ENCODE assay signal across 8 cellular contexts in genomic region chr19:9934132-9934950, GRCh38. TPM values are rescaled to one million over a fixed set of nuclear protein-coding genes. Genes with fewer than 3 reads are reported as not detected.
DNase-seq lines count a peak whose midpoint lies in the region; ATAC-seq and TF ChIP-seq lines count a peak whose summit lies in the region.

No MANE protein-coding gene starts in this region.

- TF ChIP-seq CTCF in AG10803 (conservative IDR thresholded peaks at IDR 0.05; ENCODE audit: low read length) (peak; percentile 85), GM20000 (IDR thresholded peaks at IDR 0.05; ENCODE audit: extremely low read depth, missing control alignments) (peak; percentile 86)

- no peak overlapping the region for H3K4me3 ChIP-seq in AG10803 (ENCODE audit: low read length)

- ATAC-seq in GM19452 (IDR thresholded peaks at IDR 0.05; ENCODE audit: unreplicated experiment): no peak

- TF ChIP-seq POLR2A in erythroblast (IDR thresholded peaks at IDR 0.05; ENCODE audit: low read length): no peak

- peak; percentile 55 for DNase-seq in AG10803 (ENCODE audit: low read depth)
- peak; percentile 91 for DNase-seq in GM20000 (ENCODE audit: low spot score)
- DNase-seq in OCI-M1 (lab: John Stamatoyannopoulos, UW): peak; percentile 90
- peak; percentile 76 for DNase-seq in activated T-cell treated with anti-CD3 and anti-CD28 coated beads for 1 hour (ENCODE audit: low read depth)
- DNase-seq in erythroblast (lab: John Stamatoyannopoulos, UW): peak; percentile 80 to 91
- peak; percentile 65 for DNase-seq in myocyte (ENCODE audit: low read depth)
- peak; percentile 81 for DNase-seq in stimulated activated CD8-positive, alpha-beta memory T cell treated with anti-CD3 and anti-CD28 coated beads, Interleukin-7, amount 100 ng/mL, for 24 hours (ENCODE audit: low read depth)

RNA-seq across cellular contexts. Expression of gene OLFM2, which starts 2.0 kb away (rescaled TPM):
- total RNA-seq in myocyte: 31.8 and 50.7 TPM in 2 replicates
- polyA plus RNA-seq in myocyte (2012): 1.3 TPM
